8 cellular contexts compared by ENCODE assay signal in genomic region chr17:7840875-7841274, GRCh38. TPM values are rescaled to one million over a fixed set of nuclear protein-coding genes. Genes with fewer than 3 reads are reported as not detected.
DNase-seq lines count a peak whose midpoint lies in the region; ATAC-seq, FAIRE-seq and TF ChIP-seq lines count a peak whose summit lies in the region.

No MANE protein-coding gene starts in this region.

- no peak for TF ChIP-seq POLR2A in HCT116 (IDR thresholded peaks at IDR 0.05; ENCODE audit: borderline replicate concordance, extremely low read depth, insufficient read depth, insufficient read length)

- BruUV-seq in HCT116 (replicated peaks; lab: Mats Ljungman, UMichigan): TSS peak; percentile 51

- CTCF ChIA-PET in HCT116 (lab: Charles Lee) (interaction anchor here (1.0 kb wide), 2 partner anchors 16 to 148 kb away, joined by 3 read pairs; partner anchors contain the start of gene NAA38), activated B cell treated with CpG ODN at 0.5 μM for 24 hours (lab: Charles Lee) (interaction anchor here (1.0 to 1.2 kb wide), 3 partner anchors 10 to 16 kb away, joined by 3 to 4 read pairs (median 3); partner anchors contain the start of gene NAA38)

- peak overlapping the region; percentile 99 for H3K9ac ChIP-seq in HCT116 (ENCODE audit: low read length)

- peaks cover 59% of the 10 kb centered on the region for H3K79me2 ChIP-seq in HCT116 (ENCODE audit: insufficient read depth, low read length)

- intact Hi-C loops in HCT116 (cut with micrococcal nuclease) (loop anchor here (5.0 kb wide), 1 partner anchor 99 kb away; no protein-coding TSS in a partner anchor), activated B cell treated with CpG ODN at 0.5 μM for 24 hours (cut with micrococcal nuclease) (loop anchor here (1.0 to 2.0 kb wide), 3 partner anchors 10 to 826 kb away; partner anchors contain the start of gene ALOXE3)

- H3K27ac ChIP-seq in HCT116 (ENCODE audit: low read depth, low read length) (peak overlapping the region; percentile 97), small intestine (ENCODE audit: low read depth in 1 of 2, low read length in 1 of 2) (peak overlapping the region; percentile 94 to 99)

- DNase-seq in HCT116 (ENCODE audit: low read depth, low spot score) (no peak), activated B cell treated with CpG ODN at 0.5 μM for 24 hours (no peak), glutamatergic neuron (no peak), small intestine (no peak), occipital lobe (lab: John Stamatoyannopoulos, UW) (no peak)
- no peak for DNase-seq in stimulated activated CD4-positive, alpha-beta T cell treated with anti-CD3 and anti-CD28 coated beads, Interleukin-2, amount 100 ng/mL, for 48 hours

- peaks cover 41 to 69% of the 10 kb centered on the region in 2 experiments for H3K4me1 ChIP-seq in HCT116 (ENCODE audit: control insufficient read depth in 1 of 2, insufficient read depth in 2 of 2, low read length in 2 of 2)
- H3K4me1 ChIP-seq in small intestine (ENCODE audit: control insufficient read depth in 2 of 2, insufficient read depth in 1 of 2, low read depth in 1 of 2, low read length in 1 of 2): peaks cover 4 to 20% of the 10 kb centered on the region in 2 donors

- FAIRE-seq in small intestine (lab: Jason Lieb, UNC): no peak

- no peaks in the 10 kb centered on the region for H3K9me2 ChIP-seq in HCT116 (ENCODE audit: insufficient read depth)

- no peaks in the 10 kb centered on the region for H3K27me3 ChIP-seq in HCT116 (ENCODE audit: insufficient read depth, low read length)
- H3K27me3 ChIP-seq in small intestine (ENCODE audit: control insufficient read depth in 2 of 2, insufficient read depth in 2 of 2, low read length in 2 of 2): no peaks in the 10 kb centered on the region

- H3K9me3 Mint-ChIP-seq in activated B cell treated with CpG ODN at 0.5 μM for 24 hours (no peaks in the 10 kb centered on the region), glutamatergic neuron (ENCODE audit: unreplicated experiment) (peaks cover 49% of the 10 kb centered on the region)

- peaks cover 26% of the 10 kb centered on the region for H3K36me3 Mint-ChIP-seq in activated B cell treated with CpG ODN at 0.5 μM for 24 hours (ENCODE audit: low read depth)
- peaks cover 5% of the 10 kb centered on the region for H3K36me3 Mint-ChIP-seq in glutamatergic neuron (ENCODE audit: unreplicated experiment)

- H3K4me1 Mint-ChIP-seq in activated B cell treated with CpG ODN at 0.5 μM for 24 hours (peaks cover 68% of the 10 kb centered on the region), glutamatergic neuron (ENCODE audit: low read depth, unreplicated experiment) (peaks cover 35% of the 10 kb centered on the region)

- H3K4me3 ChIP-seq in HCT116 (replicated peaks in 1 of 2; ENCODE audit: low read depth in 1 of 2, low read length in 2 of 2): peak overlapping the region; percentile 92 to 94
- H3K4me3 ChIP-seq in small intestine (ENCODE audit: low read depth in 1 of 2, low read length in 2 of 2): peak overlapping the region in 1 of 2 donors; percentile 71

- ATAC-seq in HCT116: no peak
- no peak for ATAC-seq in activated B cell treated with CpG ODN at 0.5 μM for 24 hours (ENCODE audit: low read depth)
- ATAC-seq in HG02610 (IDR thresholded peaks at IDR 0.05; ENCODE audit: unreplicated experiment): no peak
- ATAC-seq in GM19397 (IDR thresholded peaks at IDR 0.05; ENCODE audit: unreplicated experiment): no peak

- H3K9me3 ChIP-seq in HCT116 (ENCODE audit: control insufficient read depth in 1 of 2, insufficient read depth in 1 of 2, low read depth in 1 of 2, low read length in 2 of 2) (no peaks in the 10 kb centered on the region), small intestine (ENCODE audit: control insufficient read depth, low read depth) (no peaks in the 10 kb centered on the region)

- no peaks in the 10 kb centered on the region for H4K20me1 ChIP-seq in HCT116 (ENCODE audit: insufficient read depth)

- H3K36me3 ChIP-seq in HCT116 (ENCODE audit: control insufficient read depth in 1 of 2, insufficient read depth in 2 of 2, low read length in 2 of 2): peaks cover 0 to 3% of the 10 kb centered on the region in 2 experiments; a peak in 2 of 4 replicates
- H3K36me3 ChIP-seq in small intestine (ENCODE audit: control insufficient read depth in 2 of 2, insufficient read depth in 2 of 2, low read length in 2 of 2): peaks cover 0 to 1% of the 10 kb centered on the region in 2 donors

- peak overlapping the region; percentile 89 for H3K27ac Mint-ChIP-seq in activated B cell treated with CpG ODN at 0.5 μM for 24 hours
- H3K27ac Mint-ChIP-seq in glutamatergic neuron (ENCODE audit: unreplicated experiment): peak overlapping the region; percentile 98

- no peaks in the 10 kb centered on the region for H3K27me3 Mint-ChIP-seq in activated B cell treated with CpG ODN at 0.5 μM for 24 hours
- peaks cover 53% of the 10 kb centered on the region for H3K27me3 Mint-ChIP-seq in glutamatergic neuron (ENCODE audit: unreplicated experiment)

- TF ChIP-seq RAD21 in HCT116 (IDR thresholded peaks at IDR 0.05; ENCODE audit: low read depth): no peak

- peak overlapping the region; percentile 99 for H3K4me2 ChIP-seq in HCT116 (ENCODE audit: low read length)

- POLR2A ChIA-PET in HCT116 (lab: Charles Lee) (interaction anchor here (1.8 kb wide), 1 partner anchor 16 kb away, joined by 15 read pairs; the partner anchor contains the start of gene NAA38), activated B cell treated with CpG ODN at 0.5 μM for 24 hours (lab: Charles Lee) (interaction anchor here (2.1 to 4.5 kb wide), 4 partner anchors 10 to 332 kb away, joined by 9 to 43 read pairs (median 21); partner anchors contain the start of genes CNTROB, TP53, TRAPPC1 and WRAP53)

- H3K4me3 Mint-ChIP-seq in activated B cell treated with CpG ODN at 0.5 μM for 24 hours (peak overlapping the region; percentile 98), glutamatergic neuron (ENCODE audit: unreplicated experiment) (peak overlapping the region; percentile 97)

- 42 to 51% (median 47%) methylated on average over 1 of the region's 1 CpG for WGBS in small intestine, 3 donors

- RAD21 ChIA-PET in HCT116 (lab: Charles Lee; ENCODE audit: low non-redundant PET in 1 of 2, low total read pairs in 2 of 2, uncharacterized antibody in 2 of 2, unreplicated experiment in 2 of 2): no interaction called here

- TF ChIP-seq CTCF in HCT116 (IDR thresholded peaks at IDR 0.05 in 2 of 3, conservative IDR thresholded peaks at IDR 0.05 in 1 of 3; ENCODE audit: borderline replicate concordance in 1 of 3, insufficient read depth in 1 of 3, low read depth in 2 of 3, low read length in 2 of 3) (no peak), activated B cell treated with CpG ODN at 0.5 μM for 24 hours (IDR thresholded peaks at IDR 0.05) (no peak), glutamatergic neuron (IDR thresholded peaks at IDR 0.05; ENCODE audit: partially characterized antibody, unreplicated experiment) (no peak)

- no peak overlapping the region for H2AFZ ChIP-seq in HCT116 (ENCODE audit: low read depth, low read length, poor library complexity, severe bottlenecking)

TF ChIP-seq in HCT116, 20 proteins besides CTCF, POLR2A, EP300 and RAD21 (continues in another document):
- no peak for TF ChIP-seq SP1 (IDR thresholded peaks at IDR 0.05; ENCODE audit: low read depth)
- TF ChIP-seq EZH2 (IDR thresholded peaks at IDR 0.05): no peak
- no peak for TF ChIP-seq ZNF274 (IDR thresholded peaks at IDR 0.05; ENCODE audit: low read depth, low read length)
- no peak for TF ChIP-seq JUND (IDR thresholded peaks at IDR 0.05)

RNA-seq across cellular contexts. Expression of gene KDM6B, which starts 6.9 kb away (rescaled TPM):
- total RNA-seq in HCT116 (2021; ENCODE audit: unreplicated experiment) (42.1 TPM), activated B cell treated with CpG ODN at 0.5 μM for 24 hours (70.8 and 72.5 TPM in 2 replicates), glutamatergic neuron (ENCODE audit: unreplicated experiment) (191 TPM), occipital lobe (16.4 TPM)
- polyA plus RNA-seq in HCT116 (2012): 21.0 and 26.5 TPM in 2 replicates
- 10 to 100 TPM in 2 of 3 donors, 1 to 10 TPM in 1; 8.4 to 26.1 (median 11.2) TPM for polyA plus RNA-seq in small intestine

RNA-seq across cellular contexts. Expression of gene TMEM88, which starts 14.0 kb away (rescaled TPM):
- total RNA-seq in HCT116 (2021; ENCODE audit: unreplicated experiment) (2.8 TPM), activated B cell treated with CpG ODN at 0.5 μM for 24 hours (3.2 and 7.1 TPM in 2 replicates), glutamatergic neuron (ENCODE audit: unreplicated experiment) (23.7 TPM), occipital lobe (1.2 TPM)
- 0.82 and 1.8 TPM in 2 replicates for polyA plus RNA-seq in HCT116 (2012)
- polyA plus RNA-seq in small intestine: 10 to 100 TPM in 1 of 3 donors, 1 to 10 TPM in 2; 3.8 to 17.5 (median 8.9) TPM

RNA-seq across cellular contexts. Expression of gene NAA38, which starts 16.5 kb away (rescaled TPM):
- total RNA-seq in HCT116 (2021; ENCODE audit: unreplicated experiment) (103 TPM), activated B cell treated with CpG ODN at 0.5 μM for 24 hours (36.0 and 47.9 TPM in 2 replicates), glutamatergic neuron (ENCODE audit: unreplicated experiment) (49.7 TPM), occipital lobe (20.1 TPM)
- polyA plus RNA-seq in HCT116 (2012): 148 and 157 TPM in 2 replicates
- 100 to 1,000 TPM in 1 of 3 donors, 10 to 100 TPM in 2; 70.0 to 142 (median 76.7) TPM for polyA plus RNA-seq in small intestine

RNA-seq across cellular contexts. Expression of gene CYB5D1, which starts 16.9 kb away (rescaled TPM):
- total RNA-seq in HCT116 (2021; ENCODE audit: unreplicated experiment) (21.5 TPM), activated B cell treated with CpG ODN at 0.5 μM for 24 hours (5.4 and 6.1 TPM in 2 replicates), glutamatergic neuron (ENCODE audit: unreplicated experiment) (9.2 TPM), occipital lobe (14.2 TPM)
- polyA plus RNA-seq in HCT116 (2012): 16.0 and 17.9 TPM in 2 replicates
- polyA plus RNA-seq in small intestine: 1 to 10 TPM; 4.9 to 7.9 (median 4.9) TPM

RNA-seq across cellular contexts. Expression of gene CHD3, which starts 47.7 kb away (rescaled TPM):
- 54.8 TPM for total RNA-seq in HCT116 (2021; ENCODE audit: unreplicated experiment)
- polyA plus RNA-seq in HCT116 (2012): 54.9 and 63.8 TPM in 2 replicates
- total RNA-seq in activated B cell treated with CpG ODN at 0.5 μM for 24 hours: 103 and 109 TPM in 2 replicates
- total RNA-seq in glutamatergic neuron (ENCODE audit: unreplicated experiment): 129 TPM
- polyA plus RNA-seq in small intestine: 10 to 100 TPM; 23.7 to 60.4 (median 25.7) TPM
- 337 TPM for total RNA-seq in occipital lobe
